In genomic region chr6:74785236-74785635, GRCh38 we compare ENCODE assay signal across 23 cellular contexts.
"Had no signal": no experiment of that assay in that cellular context is flagged by ENCODE, and none has a peak within 500 bp of the region (broad histone marks: within the 10 kb centered on the region; RNA-seq: fewer than 3 reads in every experiment).

No MANE protein-coding gene starts in this region.

- H3K27me3 Mint-ChIP-seq: activated naive CD8-positive, alpha-beta T cell treated with anti-CD3 and anti-CD28 coated beads for 36 hours; stimulated activated naive B cell treated with anti-CD40 and anti-IgM and Interleukin-4, amounts not matched to agents 10 μg/mL and 1 μg/mL and 100 μg/mL, for 72 hours; T-cell had no signal

- H3K4me1 Mint-ChIP-seq: activated naive CD8-positive, alpha-beta T cell treated with anti-CD3 and anti-CD28 coated beads for 36 hours; stimulated activated naive B cell treated with anti-CD40 and anti-IgM and Interleukin-4, amounts not matched to agents 10 μg/mL and 1 μg/mL and 100 μg/mL, for 72 hours; T-cell had no signal

- H3K36me3 Mint-ChIP-seq: activated naive CD8-positive, alpha-beta T cell treated with anti-CD3 and anti-CD28 coated beads for 36 hours; neural progenitor cell; stimulated activated naive B cell treated with anti-CD40 and anti-IgM and Interleukin-4, amounts not matched to agents 10 μg/mL and 1 μg/mL and 100 μg/mL, for 72 hours; T-cell had no signal

- H3K4me2 ChIP-seq: neural progenitor cell had no signal

- H3K9me3 ChIP-seq: gastroesophageal sphincter, lower lobe of right lung, thyroid gland had no signal

- H3K4me3 Mint-ChIP-seq: activated naive CD8-positive, alpha-beta T cell treated with anti-CD3 and anti-CD28 coated beads for 36 hours; activated T-helper 1 cell treated with anti-CD3 and anti-CD28 coated beads, Interleukin-12 subunit alpha, Interleukin-12 subunit beta, Interleukin-2, Interleukin-4 antibody, amounts not matched to agents 30 ng/mL and 10 ng/mL and 1 ng/mL, durations not matched to agents 14 hours and 24 hours and 36 hours; neural progenitor cell; stimulated activated naive B cell treated with anti-CD40 and anti-IgM and Interleukin-4, amounts not matched to agents 10 μg/mL and 1 μg/mL and 100 μg/mL, for 72 hours; T-cell had no signal

- H3K27me3 ChIP-seq: esophagus muscularis mucosa, gastroesophageal sphincter, heart right ventricle, neural progenitor cell, thyroid gland had no signal

- ATAC-seq: activated CD4-positive, CD25-positive, alpha-beta regulatory T cell treated with anti-CD3 and anti-CD28 coated beads, Interleukin-2, amount 50 U/mL, for 24 hours; gastroesophageal sphincter; heart right ventricle; left colon; lower lobe of right lung; stimulated activated naive B cell treated with anti-CD40 and anti-IgM and Interleukin-4, amounts not matched to agents 10 μg/mL and 1 μg/mL and 100 μg/mL, for 72 hours; T-cell had no signal

- H3K27ac Mint-ChIP-seq: activated naive CD8-positive, alpha-beta T cell treated with anti-CD3 and anti-CD28 coated beads for 36 hours; activated T-helper 1 cell treated with anti-CD3 and anti-CD28 coated beads, Interleukin-12 subunit alpha, Interleukin-12 subunit beta, Interleukin-2, Interleukin-4 antibody, amounts not matched to agents 30 ng/mL and 10 ng/mL and 1 ng/mL, durations not matched to agents 14 hours and 24 hours and 36 hours; neural progenitor cell; stimulated activated naive B cell treated with anti-CD40 and anti-IgM and Interleukin-4, amounts not matched to agents 10 μg/mL and 1 μg/mL and 100 μg/mL, for 72 hours; T-cell had no signal

- H3K4me3 ChIP-seq: esophagus muscularis mucosa, gastroesophageal sphincter, heart right ventricle, lower lobe of right lung, neural progenitor cell, thyroid gland had no signal

- DNase-seq: activated CD4-positive, alpha-beta T cell treated with anti-CD3 and anti-CD28 coated beads, Interleukin-2, amount 50 U/mL, for 1 hour; activated CD8-positive, alpha-beta memory T cell treated with anti-CD3 and anti-CD28 coated beads for 24 hours; activated naive CD8-positive, alpha-beta T cell treated with anti-CD3 and anti-CD28 coated beads for 36 hours; anterior cingulate cortex; caudate nucleus; cortex of kidney; effector CD4-positive, alpha-beta T cell; heart right ventricle; left colon; lower lobe of right lung; midbrain; retina; stimulated activated CD4-positive, alpha-beta T cell treated with anti-CD3 and anti-CD28 coated beads, Interleukin-2, amount 100 ng/mL, for 48 hours; stimulated activated naive B cell treated with anti-CD40 and anti-IgM and Interleukin-4, amounts not matched to agents 10 μg/mL and 1 μg/mL and 100 μg/mL, for 72 hours; T-cell; T-helper 9 cell; thyroid gland had no signal

- H3K9ac ChIP-seq: neural progenitor cell, parathyroid adenoma had no signal

- H3K4me1 ChIP-seq: esophagus muscularis mucosa, gastroesophageal sphincter, heart right ventricle, lower lobe of right lung, neural progenitor cell, parathyroid adenoma, thyroid gland had no signal

- H3K27ac ChIP-seq: esophagus muscularis mucosa, gastroesophageal sphincter, heart right ventricle, lower lobe of right lung, neural progenitor cell, parathyroid adenoma, thyroid gland had no signal

- H3K36me3 ChIP-seq: esophagus muscularis mucosa, gastroesophageal sphincter, heart right ventricle, lower lobe of right lung, neural progenitor cell, thyroid gland had no signal
